8 cellular contexts compared by ENCODE assay signal in genomic region chr11:118401151-118401879, GRCh38. TPM values are rescaled to one million over a fixed set of nuclear protein-coding genes. Genes with fewer than 3 reads are reported as not detected.
DNase-seq lines count a peak whose midpoint lies in the region; ATAC-seq, FAIRE-seq and TF ChIP-seq lines count a peak whose summit lies in the region.

ATP5MG (plus strand) TSS chr11:118401606; CDS start chr11:118401666, 60 bp downstream.

- peak within 1 kb of the TSS; percentile 12 for H2BK15ac ChIP-seq in mesenchymal stem cell (ENCODE audit: low read depth, poor library complexity, severe bottlenecking)

- peak; percentile 72 for FAIRE-seq in HTR-8/SVneo (lab: Jason Lieb, UNC)

- peak; percentile 30; the same call in 1 of the 2 replicates for TF ChIP-seq CTCF in BE2C (IDR thresholded peaks at IDR 0.05; ENCODE audit: low read depth, low read length)

- peak within 1 kb of the TSS; percentile 73 for H3K27ac ChIP-seq in mesenchymal stem cell (ENCODE audit: low read length, poor library complexity, severe bottlenecking)

- DNase-seq in BE2C (peak; percentile 92), HTR-8/SVneo (ENCODE audit: insufficient read length, low spot score) (peak; percentile 86), NOMO-1 treated with DMSO at 0.1 percent for 48 hours (lab: John Stamatoyannopoulos, UW; ENCODE audit: unreplicated experiment) (peak; percentile 83), mesenchymal stem cell (peak; percentile 90)
- peak; percentile 74 to 92 (median 74) for DNase-seq in activated CD8-positive, alpha-beta memory T cell treated with anti-CD3 and anti-CD28 coated beads for 48 hours (ENCODE audit: low read depth in 2 of 3, low spot score in 2 of 3)
- peak; percentile 80 for DNase-seq in stimulated activated CD8-positive, alpha-beta memory T cell treated with anti-CD3 and anti-CD28 coated beads, Interleukin-12 subunit alpha, Interleukin-12 subunit beta, amount 100 ng/mL, for 24 hours (ENCODE audit: extremely low read depth)

- H3K4me1 ChIP-seq in BE2C, result no peaks in the 10 kb centered on the region
- H3K4me1 ChIP-seq in endocrine pancreas (ENCODE audit: control insufficient read depth, insufficient read depth, low read length), result peaks cover 7% of the 10 kb centered on the region
- H3K4me1 ChIP-seq in mesenchymal stem cell (ENCODE audit: control insufficient read depth, insufficient read depth, low read depth, low read length), result peaks cover 8% of the 10 kb centered on the region

- WGBS in mesenchymal stem cell, result under 1% methylated on average over 44 of the region's 51 CpGs

- H3K79me1 ChIP-seq in mesenchymal stem cell (replicated peaks; ENCODE audit: low read length, poor library complexity, severe bottlenecking), result no peaks in the 10 kb centered on the region

- H3K4me2 ChIP-seq in mesenchymal stem cell (ENCODE audit: low read length, poor library complexity, severe bottlenecking), result peak within 1 kb of the TSS; percentile 84

- H3K23ac ChIP-seq in mesenchymal stem cell (ENCODE audit: low read length in 2 of 2), result peak within 1 kb of the TSS in 1 of 2 experiments; percentile 91

- H2BK12ac ChIP-seq in mesenchymal stem cell (ENCODE audit: low read length in 2 of 2), result no peak within 1 kb of the TSS

- H2AK5ac ChIP-seq in mesenchymal stem cell (ENCODE audit: low read length, severe bottlenecking), result peak within 1 kb of the TSS; percentile 14

- peak; percentile 66 for ATAC-seq in GM19372 (IDR thresholded peaks at IDR 0.05; ENCODE audit: low read depth, unreplicated experiment)

- no peak within 1 kb of the TSS for H2BK5ac ChIP-seq in mesenchymal stem cell (ENCODE audit: low read depth, low read length, poor library complexity, severe bottlenecking)

- H4K8ac ChIP-seq in mesenchymal stem cell (ENCODE audit: low read length), result peak within 1 kb of the TSS; percentile 95

- peak within 1 kb of the TSS; percentile 95 to 99 for H3K18ac ChIP-seq in mesenchymal stem cell (ENCODE audit: low read depth in 1 of 2, low read length in 2 of 2)

- H3K9me3 ChIP-seq in BE2C (no peaks in the 10 kb centered on the region), endocrine pancreas (ENCODE audit: control insufficient read depth, low read length) (no peaks in the 10 kb centered on the region), mesenchymal stem cell (ENCODE audit: control insufficient read depth, low read length) (no peaks in the 10 kb centered on the region)

- peak within 1 kb of the TSS; percentile 77 to 98 for H3K4ac ChIP-seq in mesenchymal stem cell (ENCODE audit: low read depth in 1 of 2, low read length in 2 of 2)

- H2AFZ ChIP-seq in mesenchymal stem cell (ENCODE audit: low read depth, low read length), result peak within 1 kb of the TSS; percentile 94

- H3K36me3 ChIP-seq in BE2C (peaks cover 17% of the 10 kb centered on the region), endocrine pancreas (ENCODE audit: control insufficient read depth, insufficient read depth, low read length) (no peaks in the 10 kb centered on the region), mesenchymal stem cell (ENCODE audit: control insufficient read depth in 1 of 2, insufficient read depth in 2 of 2, low read depth in 1 of 2, low read length in 2 of 2) (peaks cover 0 to 33% of the 10 kb centered on the region in 2 experiments)

- H3K4me3 ChIP-seq in BE2C (ENCODE audit: low read depth, low read length), result peak within 1 kb of the TSS; percentile 95
- peak within 1 kb of the TSS; percentile 91 for H3K4me3 ChIP-seq in endocrine pancreas (ENCODE audit: control insufficient read depth, insufficient read depth, low read length)
- peak within 1 kb of the TSS; percentile 97 to 98 for H3K4me3 ChIP-seq in mesenchymal stem cell (ENCODE audit: insufficient read depth in 1 of 2, low read depth in 1 of 2, low read length in 2 of 2)

- H3K14ac ChIP-seq in mesenchymal stem cell (ENCODE audit: low read length in 2 of 2), result peak within 1 kb of the TSS in 1 of 2 experiments; percentile 46

- H2BK120ac ChIP-seq in mesenchymal stem cell (ENCODE audit: low read depth, low read length), result no peak within 1 kb of the TSS

- peak within 1 kb of the TSS; percentile 67 for H4K91ac ChIP-seq in mesenchymal stem cell (ENCODE audit: low read length)

- H3K9ac ChIP-seq in endocrine pancreas (ENCODE audit: control insufficient read depth, insufficient read depth, low read length) (peak within 1 kb of the TSS; percentile 95), mesenchymal stem cell (ENCODE audit: low read length) (peak within 1 kb of the TSS; percentile 98)

- H3K27me3 ChIP-seq in BE2C, result no peaks in the 10 kb centered on the region
- H3K27me3 ChIP-seq in endocrine pancreas (ENCODE audit: control insufficient read depth, insufficient read depth, low read length), result no peaks in the 10 kb centered on the region
- H3K27me3 ChIP-seq in mesenchymal stem cell (ENCODE audit: control insufficient read depth in 1 of 2, insufficient read depth in 1 of 2, low read length in 2 of 2), result no peaks in the 10 kb centered on the region

RNA-seq across cellular contexts. Expression of gene ATP5MG, which starts in this region (rescaled TPM):
- 599 TPM for polyA plus RNA-seq in BE2C (2012; ENCODE audit: insufficient read depth, insufficient read length, low read depth)
- polyA plus RNA-seq in mesenchymal stem cell (2013, experiment 1 of 2), result 757 TPM
- polyA plus RNA-seq in mesenchymal stem cell (2013, experiment 2 of 2), result 746 TPM

Comparison
In these comparisons a context has a peak if more than half of its experiments do, and no peak if none do; other contexts are left out.
1. Peak in every context shown above with its lines: DNase-seq, ATAC-seq, H3K4me3 ChIP-seq and H3K27ac ChIP-seq.